15 cellular contexts compared by ENCODE assay signal in the genomic region with DNA sequence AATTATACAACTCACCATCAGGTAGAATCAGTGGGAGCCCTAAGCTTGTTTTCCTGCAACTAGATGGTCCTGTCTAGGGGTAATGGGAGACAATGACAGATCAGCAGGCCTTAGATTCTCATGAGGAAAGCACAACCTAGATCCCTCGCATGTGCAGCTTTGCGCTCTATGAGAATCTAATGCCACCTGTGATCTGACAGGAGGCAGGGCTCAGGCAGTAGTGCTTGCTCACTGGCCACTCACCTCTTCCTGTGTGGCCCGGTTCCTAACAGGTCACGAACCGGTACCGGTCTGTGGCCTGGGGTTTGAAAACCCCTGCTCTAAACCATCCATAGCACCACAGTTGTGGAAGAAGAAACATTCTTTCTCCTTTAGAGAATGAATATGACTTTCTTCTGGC.
A peak's percentile ranks its signal among the peaks of the same experiment; 100 is the strongest.
DNase-seq lines count a peak whose midpoint lies in the region; ATAC-seq and TF ChIP-seq lines count a peak whose summit lies in the region.
"Had no signal": no experiment of that assay in that cellular context is flagged by ENCODE, and none has a peak within 500 bp of the region (broad histone marks: within the 10 kb centered on the region; RNA-seq: fewer than 3 reads in every experiment).

No MANE protein-coding gene starts in this region.

- H3K4me1 ChIP-seq in H9 (ENCODE audit: insufficient read depth, low read length) (no peaks in the 10 kb centered on the region), neutrophil (ENCODE audit: control insufficient read depth in 1 of 2, insufficient read depth in 1 of 2, low read depth in 1 of 2, low read length in 1 of 2) (no peaks in the 10 kb centered on the region), suprapubic skin (no peaks in the 10 kb centered on the region)
- H3K4me1 ChIP-seq: BLaER1 treated with 17β-estradiol and CSF1 and Interleukin-3, amounts not matched to agents 10 nM and 100 nM had no signal

- H3K4me3 ChIP-seq in neutrophil (ENCODE audit: low read depth in 1 of 2, low read length in 1 of 2) (no peak overlapping the region), suprapubic skin (no peak overlapping the region)
- H3K4me3 ChIP-seq: BLaER1 treated with 17β-estradiol and CSF1 and Interleukin-3, amounts not matched to agents 10 nM and 100 nM had no signal

- H2AK5ac ChIP-seq in H9 (ENCODE audit: insufficient read length, low read length) = no peak overlapping the region

- no CpG with 5 or more reads among the region's 6 CpGs for whole genome bisulfite sequencing in H9 (ENCODE audit: extremely low coverage, insufficient read length, low lambda C conversion rate)
- 88% methylated on average over 4 of the region's 6 CpGs for WGBS in suprapubic skin

- peaks cover 9% of the 10 kb centered on the region for H3K27me3 Mint-ChIP-seq in activated T-cell treated with anti-CD3 and anti-CD28 coated beads, Interleukin-2, amount 50 U/mL, for 72 hours (ENCODE audit: low read depth)
- peaks cover 6% of the 10 kb centered on the region for H3K27me3 Mint-ChIP-seq in activated T-cell treated with anti-CD3 and anti-CD28 coated beads, Interleukin-2, amount 50 U/mL, for 24 hours
- H3K27me3 Mint-ChIP-seq in H9 (ENCODE audit: low read depth) = no peaks in the 10 kb centered on the region; the same call in 1 of the 2 replicates
- H3K27me3 Mint-ChIP-seq in activated T-helper 17 cell treated with anti-CD3 and anti-CD28 coated beads, Interleukin-2, amount 50 U/mL, for 72 hours = no peaks in the 10 kb centered on the region
- peaks cover 2% of the 10 kb centered on the region for H3K27me3 Mint-ChIP-seq in endothelial cell (ENCODE audit: unreplicated experiment)

- H3K4me3 Mint-ChIP-seq in activated T-cell treated with anti-CD3 and anti-CD28 coated beads, Interleukin-2, amount 50 U/mL, for 72 hours = no peak overlapping the region
- no peak overlapping the region for H3K4me3 Mint-ChIP-seq in activated T-cell treated with anti-CD3 and anti-CD28 coated beads, Interleukin-2, amount 50 U/mL, for 24 hours
- H3K4me3 Mint-ChIP-seq in H9 (no peak overlapping the region), endothelial cell (ENCODE audit: unreplicated experiment) (no peak overlapping the region)
- H3K4me3 Mint-ChIP-seq in activated T-helper 17 cell treated with anti-CD3 and anti-CD28 coated beads, Interleukin-2, amount 50 U/mL, for 72 hours = peak overlapping the region; percentile 67
- H3K4me3 Mint-ChIP-seq: CD4-positive, CD25-positive, alpha-beta regulatory T cell had no signal

- peaks cover 0 to 1% of the 10 kb centered on the region in 2 donors for H3K9me3 Mint-ChIP-seq in activated T-cell treated with anti-CD3 and anti-CD28 coated beads, Interleukin-2, amount 50 U/mL, for 72 hours
- H3K9me3 Mint-ChIP-seq in activated T-cell treated with anti-CD3 and anti-CD28 coated beads, Interleukin-2, amount 50 U/mL, for 24 hours = no peaks in the 10 kb centered on the region
- no peaks in the 10 kb centered on the region for H3K9me3 Mint-ChIP-seq in H9
- H3K9me3 Mint-ChIP-seq in activated T-helper 17 cell treated with anti-CD3 and anti-CD28 coated beads, Interleukin-2, amount 50 U/mL, for 72 hours = peaks cover 3% of the 10 kb centered on the region
- no peaks in the 10 kb centered on the region for H3K9me3 Mint-ChIP-seq in endothelial cell (ENCODE audit: unreplicated experiment)
- H3K9me3 Mint-ChIP-seq: CD4-positive, CD25-positive, alpha-beta regulatory T cell had no signal

- no peak overlapping the region for H3K4ac ChIP-seq in H9 (ENCODE audit: low read depth, low read length)

- H2BK20ac ChIP-seq in H9 (ENCODE audit: low read depth, low read length, poor library complexity, severe bottlenecking) = no peak overlapping the region

- H2AFZ ChIP-seq in H9 (ENCODE audit: low read length) = no peak overlapping the region

- no peaks in the 10 kb centered on the region for H3K36me3 ChIP-seq in neutrophil
- no peaks in the 10 kb centered on the region for H3K36me3 ChIP-seq in suprapubic skin
- H3K36me3 ChIP-seq: BLaER1 treated with 17β-estradiol and CSF1 and Interleukin-3, amounts not matched to agents 10 nM and 100 nM had no signal

- H3K18ac ChIP-seq in H9 (ENCODE audit: insufficient read length, low read depth, low read length) = no peak overlapping the region

- ATAC-seq in activated T-cell treated with anti-CD3 and anti-CD28 coated beads, Interleukin-2, amount 50 U/mL, for 72 hours (replicated peaks in 1 of 2) = no peak
- no peak for ATAC-seq in activated T-helper 17 cell treated with anti-CD3 and anti-CD28 coated beads, Interleukin-2, amount 50 U/mL, for 72 hours (replicated peaks)
- no peak for ATAC-seq in HG03354 (IDR thresholded peaks at IDR 0.05; ENCODE audit: poor library complexity, severe bottlenecking, unreplicated experiment)
- ATAC-seq: HCT116 had no signal

- H3K9me3 ChIP-seq in H9 (ENCODE audit: control insufficient read depth, low read depth, low read length) (no peaks in the 10 kb centered on the region), neutrophil (no peaks in the 10 kb centered on the region), suprapubic skin (no peaks in the 10 kb centered on the region)
- H3K9me3 ChIP-seq: BLaER1 treated with 17β-estradiol and CSF1 and Interleukin-3, amounts not matched to agents 10 nM and 100 nM had no signal

- H3K14ac ChIP-seq in H9 (ENCODE audit: insufficient read depth, low read length) = no peak overlapping the region

- no peak for DNase-seq in activated T-cell treated with anti-CD3 and anti-CD28 coated beads, Interleukin-2, amount 50 U/mL, for 72 hours
- DNase-seq in activated T-cell treated with anti-CD3 and anti-CD28 coated beads, Interleukin-2, amount 50 U/mL, for 24 hours = no peak
- peak; percentile 6 for DNase-seq in H9
- DNase-seq in endothelial cell (ENCODE audit: low spot score) = no peak
- DNase-seq in suprapubic skin (ENCODE audit: low spot score in 2 of 2) = no peak
- DNase-seq: ACHN; Calu3; CD4-positive, CD25-positive, alpha-beta regulatory T cell; DMS 273 treated with DMSO at 0.1 percent for 48 hours had no signal

- H4K5ac ChIP-seq in H9 (ENCODE audit: insufficient read length, low read depth, low read length) = no peak overlapping the region

- no peaks in the 10 kb centered on the region for H3K27me3 ChIP-seq in H9 (ENCODE audit: insufficient read depth, low read length)
- H3K27me3 ChIP-seq in neutrophil = no peaks in the 10 kb centered on the region
- no peaks in the 10 kb centered on the region for H3K27me3 ChIP-seq in suprapubic skin
- H3K27me3 ChIP-seq: BLaER1 treated with 17β-estradiol and CSF1 and Interleukin-3, amounts not matched to agents 10 nM and 100 nM had no signal

- no peak overlapping the region for H2BK15ac ChIP-seq in H9 (ENCODE audit: low read depth, low read length)

- no peak overlapping the region for H3T11ph ChIP-seq in H9 (ENCODE audit: low read length)

- TF ChIP-seq EP300 in suprapubic skin (IDR thresholded peaks at IDR 0.05) = no peak

- no peak overlapping the region for H3K4me2 ChIP-seq in H9 (ENCODE audit: insufficient read depth, insufficient read length, low read length)
- H3K4me2 ChIP-seq: BLaER1 treated with 17β-estradiol and CSF1 and Interleukin-3, amounts not matched to agents 10 nM and 100 nM had no signal

- TF ChIP-seq POLR2A in suprapubic skin (IDR thresholded peaks at IDR 0.05) = no peak

- no peaks in the 10 kb centered on the region for H4K20me1 ChIP-seq in H9 (ENCODE audit: control insufficient read depth, insufficient read depth, insufficient read length)
- H4K20me1 ChIP-seq: BLaER1 treated with 17β-estradiol and CSF1 and Interleukin-3, amounts not matched to agents 10 nM and 100 nM had no signal

- H3K27ac Mint-ChIP-seq in activated T-cell treated with anti-CD3 and anti-CD28 coated beads, Interleukin-2, amount 50 U/mL, for 72 hours = peak overlapping the region; percentile 29
- no peak overlapping the region for H3K27ac Mint-ChIP-seq in activated T-cell treated with anti-CD3 and anti-CD28 coated beads, Interleukin-2, amount 50 U/mL, for 24 hours
- H3K27ac Mint-ChIP-seq in H9 (no peak overlapping the region), endothelial cell (ENCODE audit: unreplicated experiment) (no peak overlapping the region)
- H3K27ac Mint-ChIP-seq in activated T-helper 17 cell treated with anti-CD3 and anti-CD28 coated beads, Interleukin-2, amount 50 U/mL, for 72 hours = peak overlapping the region; percentile 24

- H3K23me2 ChIP-seq in H9 (ENCODE audit: insufficient read length, low read depth, low read length, poor library complexity, severe bottlenecking) = no peaks in the 10 kb centered on the region

- no peak overlapping the region for H3K9ac ChIP-seq in H9 (ENCODE audit: extremely low read depth, insufficient read length, low read length)
- H3K9ac ChIP-seq: BLaER1 treated with 17β-estradiol and CSF1 and Interleukin-3, amounts not matched to agents 10 nM and 100 nM had no signal

- peaks cover 5 to 7% of the 10 kb centered on the region in 2 donors for H3K36me3 Mint-ChIP-seq in activated T-cell treated with anti-CD3 and anti-CD28 coated beads, Interleukin-2, amount 50 U/mL, for 72 hours (ENCODE audit: insufficient read depth in 2 of 2)
- H3K36me3 Mint-ChIP-seq in activated T-cell treated with anti-CD3 and anti-CD28 coated beads, Interleukin-2, amount 50 U/mL, for 24 hours (ENCODE audit: low read depth) = no peaks in the 10 kb centered on the region
- H3K36me3 Mint-ChIP-seq in H9 (ENCODE audit: insufficient read depth in 1 of 3, low read depth in 3 of 3) (no peaks in the 10 kb centered on the region), endothelial cell (ENCODE audit: low read depth, unreplicated experiment) (no peaks in the 10 kb centered on the region)
- H3K36me3 Mint-ChIP-seq in activated T-helper 17 cell treated with anti-CD3 and anti-CD28 coated beads, Interleukin-2, amount 50 U/mL, for 72 hours (ENCODE audit: low read depth) = peaks cover 6% of the 10 kb centered on the region
- H3K36me3 Mint-ChIP-seq: CD4-positive, CD25-positive, alpha-beta regulatory T cell had no signal

- H3K79me2 ChIP-seq in H9 (ENCODE audit: insufficient read depth, low read length) = no peaks in the 10 kb centered on the region; the same call in 1 of the 2 replicates

- H2BK120ac ChIP-seq in H9 (ENCODE audit: low read depth, low read length, poor library complexity, severe bottlenecking) = no peak overlapping the region

- no peak overlapping the region for H4K91ac ChIP-seq in H9 (ENCODE audit: insufficient read length, low read depth, low read length)

- H2BK12ac ChIP-seq in H9 (ENCODE audit: insufficient read length, low read depth, low read length) = no peak overlapping the region

- no peak overlapping the region for H3K56ac ChIP-seq in H9 (ENCODE audit: insufficient read length, low read depth, low read length)

- no peak overlapping the region for H3K27ac ChIP-seq in H9 (ENCODE audit: insufficient read length, low read depth, low read length)
- peak overlapping the region; percentile 24 for H3K27ac ChIP-seq in neutrophil
- H3K27ac ChIP-seq in suprapubic skin = no peak overlapping the region
- H3K27ac ChIP-seq: BLaER1 treated with 17β-estradiol and CSF1 and Interleukin-3, amounts not matched to agents 10 nM and 100 nM; HL-60 had no signal

- TF ChIP-seq CTCF in H9 (conservative IDR thresholded peaks at IDR 0.05) (no peak), neutrophil (IDR thresholded peaks at IDR 0.05) (no peak), endothelial cell (IDR thresholded peaks at IDR 0.05; ENCODE audit: unreplicated experiment) (no peak), suprapubic skin (IDR thresholded peaks at IDR 0.05) (no peak)

- no peaks in the 10 kb centered on the region for H3K79me1 ChIP-seq in H9 (ENCODE audit: insufficient read depth, low read depth, low read length, poor library complexity, severe bottlenecking)

- H3K4me1 Mint-ChIP-seq in activated T-cell treated with anti-CD3 and anti-CD28 coated beads, Interleukin-2, amount 50 U/mL, for 72 hours (ENCODE audit: low read depth) = peaks cover 85% of the 10 kb centered on the region
- H3K4me1 Mint-ChIP-seq in activated T-cell treated with anti-CD3 and anti-CD28 coated beads, Interleukin-2, amount 50 U/mL, for 24 hours (ENCODE audit: low read depth) = peaks cover 68% of the 10 kb centered on the region
- no peaks in the 10 kb centered on the region for H3K4me1 Mint-ChIP-seq in H9
- peaks cover 40% of the 10 kb centered on the region for H3K4me1 Mint-ChIP-seq in activated T-helper 17 cell treated with anti-CD3 and anti-CD28 coated beads, Interleukin-2, amount 50 U/mL, for 72 hours
- no peaks in the 10 kb centered on the region for H3K4me1 Mint-ChIP-seq in endothelial cell (ENCODE audit: unreplicated experiment)

- no peak overlapping the region for H2BK5ac ChIP-seq in H9 (ENCODE audit: insufficient read length, low read length)

- no peak overlapping the region for H3K23ac ChIP-seq in H9 (ENCODE audit: insufficient read length, low read depth, low read length)

- H4K8ac ChIP-seq in H9 (replicated peaks; ENCODE audit: insufficient read length, low read depth, low read length) = no peak overlapping the region

Comparison
In these comparisons a context has a peak if more than half of its experiments do, and no peak if none do; other contexts are left out.
1. H3K27ac Mint-ChIP-seq: peak in activated T-cell treated with anti-CD3 and anti-CD28 coated beads, Interleukin-2, amount 50 U/mL, for 72 hours (single experiment) and activated T-helper 17 cell treated with anti-CD3 and anti-CD28 coated beads, Interleukin-2, amount 50 U/mL, for 72 hours (single experiment); none in activated T-cell treated with anti-CD3 and anti-CD28 coated beads, Interleukin-2, amount 50 U/mL, for 24 hours (single experiment), H9 (0 of 3) and endothelial cell (single experiment).